Comparison of ENCODE assay signal across 14 cellular contexts in genomic region chr22:39943366-39943765, GRCh38. TPM values are rescaled to one million over a fixed set of nuclear protein-coding genes. Genes with fewer than 3 reads are reported as not detected.
DNase-seq lines count a peak whose midpoint lies in the region; ATAC-seq and TF ChIP-seq lines count a peak whose summit lies in the region.
"Had no signal": no experiment of that assay in that cellular context is flagged by ENCODE, and none has a peak within 500 bp of the region (broad histone marks: within the 10 kb centered on the region; RNA-seq: fewer than 3 reads in every experiment).

No MANE protein-coding gene starts in this region.

- H2AK5ac ChIP-seq in H9 (ENCODE audit: insufficient read length, low read length), result no peak overlapping the region

- in situ Hi-C loops in transverse colon (cut with MboI; ENCODE audit: low pct_ligation_motif_present in 1 of 4, low pct_unique_long_range_greater_than_20kb in 1 of 4, low sequenced_read_pairs in 3 of 4) (no loop called here), KBM-7 (cut with MboI; ENCODE audit: low pct_unique_long_range_greater_than_20kb, low sequenced_read_pairs) (no loop called here)

- ATAC-seq in activated CD8-positive, alpha-beta T cell treated with anti-CD3 and anti-CD28 coated beads for 36 hours, result peak; percentile 48
- ATAC-seq in naive thymus-derived CD4-positive, alpha-beta T cell, result peak; percentile 39
- no peak for ATAC-seq in Right ventricle myocardium superior (ENCODE audit: poor library complexity)
- ATAC-seq: right cardiac atrium had no signal

- H3K4me1 ChIP-seq in H9 (ENCODE audit: insufficient read depth, low read length) (peaks cover 20% of the 10 kb centered on the region), transverse colon (no peaks in the 10 kb centered on the region)
- peaks cover 83 to 97% of the 10 kb centered on the region in 2 donors for H3K4me1 ChIP-seq in naive thymus-derived CD4-positive, alpha-beta T cell (ENCODE audit: control insufficient read depth in 2 of 2, insufficient read depth in 2 of 2, low read length in 2 of 2)

- no peaks in the 10 kb centered on the region for H3K36me3 Mint-ChIP-seq in H9 (ENCODE audit: insufficient read depth in 1 of 3, low read depth in 3 of 3)
- peaks cover 43% of the 10 kb centered on the region for H3K36me3 Mint-ChIP-seq in activated CD8-positive, alpha-beta T cell treated with anti-CD3 and anti-CD28 coated beads for 36 hours (ENCODE audit: low read depth)
- peaks cover 1 to 17% (median 13%) of the 10 kb centered on the region in 5 donors for H3K36me3 Mint-ChIP-seq in naive thymus-derived CD4-positive, alpha-beta T cell

- no peak overlapping the region for H3K9ac ChIP-seq in H9 (ENCODE audit: extremely low read depth, insufficient read length, low read length)

- H4K8ac ChIP-seq in H9 (replicated peaks; ENCODE audit: insufficient read length, low read depth, low read length), result no peak overlapping the region

- no peaks in the 10 kb centered on the region for H4K20me1 ChIP-seq in H9 (ENCODE audit: control insufficient read depth, insufficient read depth, insufficient read length)

- peak overlapping the region in 1 of 2 experiments; percentile 36; a peak in 1 of 5 replicates for H3K4me3 Mint-ChIP-seq in H9
- peak overlapping the region; percentile 48 for H3K4me3 Mint-ChIP-seq in activated CD8-positive, alpha-beta T cell treated with anti-CD3 and anti-CD28 coated beads for 36 hours
- H3K4me3 Mint-ChIP-seq in naive thymus-derived CD4-positive, alpha-beta T cell, result peak overlapping the region; percentile 53 to 86 (median 78)

- CTCF ChIA-PET in activated CD8-positive, alpha-beta T cell treated with anti-CD3 and anti-CD28 coated beads for 36 hours (lab: Charles Lee), result interaction anchor here (0.7 to 3.1 kb wide), 22 partner anchors 7 to 414 kb away, joined by 3 to 34 read pairs (median 5); no protein-coding TSS in a partner anchor
- CTCF ChIA-PET in naive thymus-derived CD4-positive, alpha-beta T cell (lab: Charles Lee), result interaction anchor here (0.9 to 2.6 kb wide), 15 partner anchors 9 to 414 kb away, joined by 3 to 23 read pairs (median 5); partner anchors contain the start of gene TMA7B

- no peak overlapping the region for H3T11ph ChIP-seq in H9 (ENCODE audit: low read length)

- peak overlapping the region; percentile 14 for H3K4me3 ChIP-seq in naive thymus-derived CD4-positive, alpha-beta T cell (ENCODE audit: low read length)
- H3K4me3 ChIP-seq in transverse colon, result no peak overlapping the region

- H3K27me3 Mint-ChIP-seq in H9 (ENCODE audit: low read depth), result no peaks in the 10 kb centered on the region
- no peaks in the 10 kb centered on the region for H3K27me3 Mint-ChIP-seq in activated CD8-positive, alpha-beta T cell treated with anti-CD3 and anti-CD28 coated beads for 36 hours
- no peaks in the 10 kb centered on the region for H3K27me3 Mint-ChIP-seq in naive thymus-derived CD4-positive, alpha-beta T cell

- no peak for TF ChIP-seq POLR2A in transverse colon (IDR thresholded peaks at IDR 0.05)

- no peak for TF ChIP-seq EP300 in transverse colon (IDR thresholded peaks at IDR 0.05; ENCODE audit: low read depth)

- H2BK12ac ChIP-seq in H9 (ENCODE audit: insufficient read length, low read depth, low read length), result no peak overlapping the region

- H3K56ac ChIP-seq in H9 (ENCODE audit: insufficient read length, low read depth, low read length), result no peak overlapping the region

- no peak overlapping the region for H3K18ac ChIP-seq in H9 (ENCODE audit: insufficient read length, low read depth, low read length)

- no peaks in the 10 kb centered on the region for H3K9me3 Mint-ChIP-seq in H9
- H3K9me3 Mint-ChIP-seq in activated CD8-positive, alpha-beta T cell treated with anti-CD3 and anti-CD28 coated beads for 36 hours, result no peaks in the 10 kb centered on the region
- H3K9me3 Mint-ChIP-seq in naive thymus-derived CD4-positive, alpha-beta T cell, result no peaks in the 10 kb centered on the region

- no peak overlapping the region for H3K23ac ChIP-seq in H9 (ENCODE audit: insufficient read length, low read depth, low read length)

- H2BK15ac ChIP-seq in H9 (ENCODE audit: low read depth, low read length), result no peak overlapping the region

- H3K79me1 ChIP-seq in H9 (ENCODE audit: insufficient read depth, low read depth, low read length, poor library complexity, severe bottlenecking), result no peaks in the 10 kb centered on the region

- H3K36me3 ChIP-seq in naive thymus-derived CD4-positive, alpha-beta T cell (ENCODE audit: control insufficient read depth in 2 of 3, insufficient read depth in 3 of 3, low read length in 3 of 3), result peaks cover 3 to 6% (median 4%) of the 10 kb centered on the region in 3 experiments
- H3K36me3 ChIP-seq in transverse colon, result no peaks in the 10 kb centered on the region

- peak; percentile 40 for DNase-seq in NCI-H2029 (lab: John Stamatoyannopoulos, UW)
- no peak for DNase-seq in NCI-H2029 treated with DMSO at 0.1 percent for 48 hours (lab: John Stamatoyannopoulos, UW)
- DNase-seq in H9, result peak; percentile 83
- peak; percentile 85 for DNase-seq in activated CD8-positive, alpha-beta T cell treated with anti-CD3 and anti-CD28 coated beads for 36 hours
- no peak for DNase-seq in naive thymus-derived CD4-positive, alpha-beta T cell
- DNase-seq in transverse colon, result no peak
- DNase-seq in KBM-7, result no peak
- DNase-seq in Right ventricle myocardium superior, result no peak
- DNase-seq: right cardiac atrium had no signal

- TF ChIP-seq CTCF in H9 (conservative IDR thresholded peaks at IDR 0.05) (peak; percentile 65), transverse colon (IDR thresholded peaks at IDR 0.05) (no peak)
- peak; percentile 17 for TF ChIP-seq CTCF in activated CD8-positive, alpha-beta T cell treated with anti-CD3 and anti-CD28 coated beads for 36 hours (IDR thresholded peaks at IDR 0.05)

- H2AFZ ChIP-seq in H9 (ENCODE audit: low read length), result no peak overlapping the region

- H3K14ac ChIP-seq in H9 (ENCODE audit: insufficient read depth, low read length), result no peak overlapping the region

- H2BK120ac ChIP-seq in H9 (ENCODE audit: low read depth, low read length, poor library complexity, severe bottlenecking), result no peak overlapping the region

- intact Hi-C loops in activated CD8-positive, alpha-beta T cell treated with anti-CD3 and anti-CD28 coated beads for 36 hours (cut with micrococcal nuclease), result loop anchor here (5.0 kb wide), 1 partner anchor 36 kb away; no protein-coding TSS in a partner anchor
- intact Hi-C loops in naive thymus-derived CD4-positive, alpha-beta T cell (cut with micrococcal nuclease), result loop anchor here (5.0 to 10.0 kb wide), 5 partner anchors 109 to 404 kb away; partner anchors contain the start of gene ADSL (in 1 of the 2)
- intact Hi-C loops in transverse colon (cut with DNase I; ENCODE audit: low total_unique reads) (no loop called here), Right ventricle myocardium superior (cut with DNase I) (no loop called here)

- no peaks in the 10 kb centered on the region for H3K79me2 ChIP-seq in H9 (ENCODE audit: insufficient read depth, low read length)

- H3K23me2 ChIP-seq in H9 (ENCODE audit: insufficient read length, low read depth, low read length, poor library complexity, severe bottlenecking), result no peaks in the 10 kb centered on the region

- H3K27ac Mint-ChIP-seq in H9, result peak overlapping the region in 2 of 3 experiments; percentile 51 to 73; a peak in 3 of 7 replicates
- peak overlapping the region; percentile 90 for H3K27ac Mint-ChIP-seq in activated CD8-positive, alpha-beta T cell treated with anti-CD3 and anti-CD28 coated beads for 36 hours
- peak overlapping the region in 6 of 9 donors; percentile 67 to 98 (median 97) for H3K27ac Mint-ChIP-seq in naive thymus-derived CD4-positive, alpha-beta T cell

- no peak overlapping the region for H4K91ac ChIP-seq in H9 (ENCODE audit: insufficient read length, low read depth, low read length)

- H3K4ac ChIP-seq in H9 (ENCODE audit: low read depth, low read length), result no peak overlapping the region

- no peak overlapping the region for H4K5ac ChIP-seq in H9 (ENCODE audit: insufficient read length, low read depth, low read length)

- H3K4me1 Mint-ChIP-seq in H9, result peaks cover 60 to 73% of the 10 kb centered on the region in 2 experiments
- peaks cover 92% of the 10 kb centered on the region for H3K4me1 Mint-ChIP-seq in activated CD8-positive, alpha-beta T cell treated with anti-CD3 and anti-CD28 coated beads for 36 hours (ENCODE audit: low read depth)
- peaks cover 68 to 97% (median 92%) of the 10 kb centered on the region in 7 donors for H3K4me1 Mint-ChIP-seq in naive thymus-derived CD4-positive, alpha-beta T cell

- H2BK20ac ChIP-seq in H9 (ENCODE audit: low read depth, low read length, poor library complexity, severe bottlenecking), result no peak overlapping the region

- no peak overlapping the region for H2BK5ac ChIP-seq in H9 (ENCODE audit: insufficient read length, low read length)

- H3K4me2 ChIP-seq in H9 (ENCODE audit: insufficient read depth, insufficient read length, low read length), result no peak overlapping the region

- no peaks in the 10 kb centered on the region for H3K9me3 ChIP-seq in H9 (ENCODE audit: control insufficient read depth, low read depth, low read length)
- no peaks in the 10 kb centered on the region for H3K9me3 ChIP-seq in naive thymus-derived CD4-positive, alpha-beta T cell (ENCODE audit: control insufficient read depth in 2 of 3, low read length in 3 of 3)
- no peaks in the 10 kb centered on the region for H3K9me3 ChIP-seq in transverse colon

- POLR2A ChIA-PET in activated CD8-positive, alpha-beta T cell treated with anti-CD3 and anti-CD28 coated beads for 36 hours (lab: Charles Lee), result interaction anchor here (0.7 to 3.4 kb wide), 16 partner anchors 9 to 423 kb away, joined by 3 to 23 read pairs (median 8); partner anchors contain the start of genes ATF4 and TMA7B
- POLR2A ChIA-PET in naive thymus-derived CD4-positive, alpha-beta T cell (lab: Charles Lee), result interaction anchor here (0.6 to 2.5 kb wide), 18 partner anchors 8 to 423 kb away, joined by 3 to 18 read pairs (median 4); partner anchors contain the start of genes ADSL and ATF4

- H3K27ac ChIP-seq in H9 (ENCODE audit: insufficient read length, low read depth, low read length), result no peak overlapping the region
- peak overlapping the region; percentile 79 for H3K27ac ChIP-seq in naive thymus-derived CD4-positive, alpha-beta T cell (ENCODE audit: low read depth, low read length)
- H3K27ac ChIP-seq in transverse colon, result no peak overlapping the region

- H3K27me3 ChIP-seq in H9 (ENCODE audit: insufficient read depth, low read length), result no peaks in the 10 kb centered on the region
- H3K27me3 ChIP-seq in naive thymus-derived CD4-positive, alpha-beta T cell (ENCODE audit: control insufficient read depth in 2 of 2, insufficient read depth in 2 of 2, low read length in 2 of 2), result no peaks in the 10 kb centered on the region
- no peaks in the 10 kb centered on the region for H3K27me3 ChIP-seq in transverse colon

- no CpG with 5 or more reads among the region's 6 CpGs for WGBS in H9 (ENCODE audit: extremely low coverage, insufficient read length, low lambda C conversion rate)
- 80 to 82% methylated on average over 1 to 6 of the region's 6 CpGs for WGBS in transverse colon (ENCODE audit: low coverage in 1 of 2), 2 donors

RNA-seq across cellular contexts. Expression of gene TMA7B, which starts 16.8 kb away (rescaled TPM):
- not detected in 2 replicates for total RNA-seq in H9 (2021)
- total RNA-seq in activated CD8-positive, alpha-beta T cell treated with anti-CD3 and anti-CD28 coated beads for 36 hours, result 1 to 10 TPM; 2.2 to 2.3 TPM
- total RNA-seq in naive thymus-derived CD4-positive, alpha-beta T cell, result 10 to 100 TPM in 2 of 5 experiments, 1 to 10 TPM in 3; 6.4 to 12.8 (median 9.5) TPM
- 1 to 10 TPM; 2.6 to 3.3 TPM for polyA plus RNA-seq in naive thymus-derived CD4-positive, alpha-beta T cell
- total RNA-seq in transverse colon, result under 1 TPM in 1 of 4 donors, not detected in 3; 0.80 TPM
- total RNA-seq in Right ventricle myocardium superior, result not detected
- total RNA-seq: chondrocyte, glomerular endothelial cell, lung microvascular endothelial cell, M059J had no signal

RNA-seq across cellular contexts. Expression of gene GRAP2, which starts 42.5 kb away (rescaled TPM):
- total RNA-seq in H9 (2021) (not detected in 2 replicates), transverse colon (10 to 100 TPM in 1 of 4 donors, 1 to 10 TPM in 2, under 1 TPM in 1; 0.60 to 28.4 (median 4.9) TPM), Right ventricle myocardium superior (1.6 TPM)
- 10 to 100 TPM; 83.2 to 86.8 TPM for total RNA-seq in activated CD8-positive, alpha-beta T cell treated with anti-CD3 and anti-CD28 coated beads for 36 hours
- 100 to 1,000 TPM; 108 to 156 (median 145) TPM for total RNA-seq in naive thymus-derived CD4-positive, alpha-beta T cell
- polyA plus RNA-seq in naive thymus-derived CD4-positive, alpha-beta T cell, result 100 to 1,000 TPM in 1 of 2 donors, 10 to 100 TPM in 1; 55.2 to 109 TPM
- total RNA-seq: chondrocyte, glomerular endothelial cell, lung microvascular endothelial cell had no signal

RNA-seq across cellular contexts. Expression of gene ENTHD1, which starts 49.8 kb away (rescaled TPM):
- not detected in 2 replicates for total RNA-seq in H9 (2021)
- total RNA-seq in activated CD8-positive, alpha-beta T cell treated with anti-CD3 and anti-CD28 coated beads for 36 hours, result under 1 TPM; 0.34 TPM
- total RNA-seq in naive thymus-derived CD4-positive, alpha-beta T cell, result under 1 TPM in 3 of 5 experiments, not detected in 2; 0.12 to 0.60 (median 0.30) TPM
- under 1 TPM; 0.19 to 0.24 TPM for polyA plus RNA-seq in naive thymus-derived CD4-positive, alpha-beta T cell
- total RNA-seq in transverse colon, result not detected
- total RNA-seq in Right ventricle myocardium superior, result not detected
- total RNA-seq: chondrocyte, glomerular endothelial cell, lung microvascular endothelial cell, M059J, right cardiac atrium, RPMI7951 had no signal

RNA-seq across cellular contexts. Expression of gene FAM83F, which starts 51.4 kb away (rescaled TPM):
- 17.4 and 19.6 TPM in 2 replicates for total RNA-seq in H9 (2021)
- 1 to 10 TPM; 1.5 to 2.0 TPM for total RNA-seq in activated CD8-positive, alpha-beta T cell treated with anti-CD3 and anti-CD28 coated beads for 36 hours
- 10 to 100 TPM in 1 of 5 experiments, 1 to 10 TPM in 1, under 1 TPM in 3; 0.11 to 10.6 (median 0.51) TPM for total RNA-seq in naive thymus-derived CD4-positive, alpha-beta T cell
- under 1 TPM in 1 of 2 donors, not detected in 1; 0.20 TPM for polyA plus RNA-seq in naive thymus-derived CD4-positive, alpha-beta T cell
- total RNA-seq in transverse colon, result 10 to 100 TPM; 18.7 to 36.3 (median 25.4) TPM
- 4.9 TPM for total RNA-seq in Right ventricle myocardium superior
- total RNA-seq: lung microvascular endothelial cell, M059J, RPMI7951 had no signal

Comparison
In these comparisons a context has a peak if more than half of its experiments do, and no peak if none do; other contexts are left out.
1. DNase-seq: peak in NCI-H2029 (single experiment), H9 (single experiment) and activated CD8-positive, alpha-beta T cell treated with anti-CD3 and anti-CD28 coated beads for 36 hours (single experiment); none in NCI-H2029 treated with DMSO at 0.1 percent for 48 hours (single experiment), naive thymus-derived CD4-positive, alpha-beta T cell (0 of 9), transverse colon (single experiment), KBM-7 (single experiment) and Right ventricle myocardium superior (single experiment).
2. CTCF ChIP-seq: peak in H9 (single experiment) and activated CD8-positive, alpha-beta T cell treated with anti-CD3 and anti-CD28 coated beads for 36 hours (single experiment); none in transverse colon (0 of 5).
3. intact Hi-C loops: an anchor here in activated CD8-positive, alpha-beta T cell treated with anti-CD3 and anti-CD28 coated beads for 36 hours (5.0 kb wide) and naive thymus-derived CD4-positive, alpha-beta T cell (5.0 to 10.0 kb wide); none called in transverse colon and Right ventricle myocardium superior.
4. Peak in every context shown above with its lines, with median percentiles within 50 percentile points of each other: H3K27ac Mint-ChIP-seq.